In genomic region chrX:97728225-97728624, GRCh38 we compare ENCODE assay signal across 6 cellular contexts.
"Had no signal": no experiment of that assay in that cellular context is flagged by ENCODE, and none has a peak within 500 bp of the region (broad histone marks: within the 10 kb centered on the region; RNA-seq: fewer than 3 reads in every experiment).

No MANE protein-coding gene starts in this region.

- DNase-seq: H9, HCEC 1CT, KBM-7 had no signal

- H3K27me3 Mint-ChIP-seq: IgD-negative memory B cell had no signal

- H3K27ac ChIP-seq: HL-60 had no signal

- ATAC-seq: HepG2 had no signal

- H3K36me3 Mint-ChIP-seq: IgD-negative memory B cell had no signal

- H3K27ac Mint-ChIP-seq: H9, IgD-negative memory B cell had no signal

- H3K4me1 Mint-ChIP-seq: IgD-negative memory B cell had no signal

- H3K4me3 Mint-ChIP-seq: H9, IgD-negative memory B cell had no signal
